In the genomic region with DNA sequence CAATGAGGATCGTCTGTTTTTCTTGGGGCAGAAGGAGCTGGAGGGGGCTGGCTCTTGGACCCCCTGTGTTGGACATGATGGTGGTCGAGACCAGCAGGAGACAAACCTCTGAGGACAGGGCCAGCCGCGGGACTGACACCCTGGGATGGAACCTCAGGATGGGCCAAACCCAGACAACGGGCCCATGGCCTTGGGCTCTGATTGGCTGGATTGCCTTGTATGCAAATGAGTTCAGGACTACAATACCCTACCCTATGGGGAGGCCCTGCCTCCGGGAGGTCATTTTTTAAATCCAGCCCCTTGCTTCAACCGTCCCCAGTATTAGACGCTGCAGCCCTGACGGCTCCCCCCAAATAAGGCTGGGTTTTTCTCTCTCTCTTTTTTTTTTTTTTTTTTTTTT, we compare ENCODE assay signal across 1 cellular context.
TF ChIP-seq lines count a peak whose summit lies in the region.

No MANE protein-coding gene starts in this region.

TF ChIP-seq in K562, 482 proteins besides CTCF, POLR2A, EP300 and RAD21:
- TF ChIP-seq ETS2 (tag; IDR thresholded peaks at IDR 0.05; ENCODE audit: borderline replicate concordance, poor library complexity, severe bottlenecking): no peak
- no peak for TF ChIP-seq CREB1 (IDR thresholded peaks at IDR 0.05)
- TF ChIP-seq CREB1 (CRISPR knock-in tag; IDR thresholded peaks at IDR 0.05): no peak
- no peak for TF ChIP-seq ZBTB8A (IDR thresholded peaks at IDR 0.05; ENCODE audit: partially characterized antibody)
- TF ChIP-seq CGGBP1 (CRISPR knock-in tag; IDR thresholded peaks at IDR 0.05): no peak
- TF ChIP-seq, protein P1, sequence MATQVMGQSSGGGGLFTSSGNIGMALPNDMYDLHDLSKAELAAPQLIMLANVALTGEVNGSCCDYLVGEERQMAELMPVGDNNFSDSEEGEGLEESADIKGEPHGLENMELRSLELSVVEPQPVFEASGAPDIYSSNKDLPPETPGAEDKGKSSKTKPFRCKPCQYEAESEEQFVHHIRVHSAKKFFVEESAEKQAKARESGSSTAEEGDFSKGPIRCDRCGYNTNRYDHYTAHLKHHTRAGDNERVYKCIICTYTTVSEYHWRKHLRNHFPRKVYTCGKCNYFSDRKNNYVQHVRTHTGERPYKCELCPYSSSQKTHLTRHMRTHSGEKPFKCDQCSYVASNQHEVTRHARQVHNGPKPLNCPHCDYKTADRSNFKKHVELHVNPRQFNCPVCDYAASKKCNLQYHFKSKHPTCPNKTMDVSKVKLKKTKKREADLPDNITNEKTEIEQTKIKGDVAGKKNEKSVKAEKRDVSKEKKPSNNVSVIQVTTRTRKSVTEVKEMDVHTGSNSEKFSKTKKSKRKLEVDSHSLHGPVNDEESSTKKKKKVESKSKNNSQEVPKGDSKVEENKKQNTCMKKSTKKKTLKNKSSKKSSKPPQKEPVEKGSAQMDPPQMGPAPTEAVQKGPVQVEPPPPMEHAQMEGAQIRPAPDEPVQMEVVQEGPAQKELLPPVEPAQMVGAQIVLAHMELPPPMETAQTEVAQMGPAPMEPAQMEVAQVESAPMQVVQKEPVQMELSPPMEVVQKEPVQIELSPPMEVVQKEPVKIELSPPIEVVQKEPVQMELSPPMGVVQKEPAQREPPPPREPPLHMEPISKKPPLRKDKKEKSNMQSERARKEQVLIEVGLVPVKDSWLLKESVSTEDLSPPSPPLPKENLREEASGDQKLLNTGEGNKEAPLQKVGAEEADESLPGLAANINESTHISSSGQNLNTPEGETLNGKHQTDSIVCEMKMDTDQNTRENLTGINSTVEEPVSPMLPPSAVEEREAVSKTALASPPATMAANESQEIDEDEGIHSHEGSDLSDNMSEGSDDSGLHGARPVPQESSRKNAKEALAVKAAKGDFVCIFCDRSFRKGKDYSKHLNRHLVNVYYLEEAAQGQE (CRISPR knock-in tag; IDR thresholded peaks at IDR 0.05; ENCODE audit: low read depth): no peak
- no peak for TF ChIP-seq MNT (conservative IDR thresholded peaks at IDR 0.05)
- TF ChIP-seq YBX1 (IDR thresholded peaks at IDR 0.05): no peak
- TF ChIP-seq PTRF (tag; IDR thresholded peaks at IDR 0.05): no peak
- TF ChIP-seq STAT5B (CRISPR knock-in tag; IDR thresholded peaks at IDR 0.05): no peak
- no peak for TF ChIP-seq ZNF121 (CRISPR knock-in tag; conservative IDR thresholded peaks at IDR 0.05)
- TF ChIP-seq, protein P2, sequence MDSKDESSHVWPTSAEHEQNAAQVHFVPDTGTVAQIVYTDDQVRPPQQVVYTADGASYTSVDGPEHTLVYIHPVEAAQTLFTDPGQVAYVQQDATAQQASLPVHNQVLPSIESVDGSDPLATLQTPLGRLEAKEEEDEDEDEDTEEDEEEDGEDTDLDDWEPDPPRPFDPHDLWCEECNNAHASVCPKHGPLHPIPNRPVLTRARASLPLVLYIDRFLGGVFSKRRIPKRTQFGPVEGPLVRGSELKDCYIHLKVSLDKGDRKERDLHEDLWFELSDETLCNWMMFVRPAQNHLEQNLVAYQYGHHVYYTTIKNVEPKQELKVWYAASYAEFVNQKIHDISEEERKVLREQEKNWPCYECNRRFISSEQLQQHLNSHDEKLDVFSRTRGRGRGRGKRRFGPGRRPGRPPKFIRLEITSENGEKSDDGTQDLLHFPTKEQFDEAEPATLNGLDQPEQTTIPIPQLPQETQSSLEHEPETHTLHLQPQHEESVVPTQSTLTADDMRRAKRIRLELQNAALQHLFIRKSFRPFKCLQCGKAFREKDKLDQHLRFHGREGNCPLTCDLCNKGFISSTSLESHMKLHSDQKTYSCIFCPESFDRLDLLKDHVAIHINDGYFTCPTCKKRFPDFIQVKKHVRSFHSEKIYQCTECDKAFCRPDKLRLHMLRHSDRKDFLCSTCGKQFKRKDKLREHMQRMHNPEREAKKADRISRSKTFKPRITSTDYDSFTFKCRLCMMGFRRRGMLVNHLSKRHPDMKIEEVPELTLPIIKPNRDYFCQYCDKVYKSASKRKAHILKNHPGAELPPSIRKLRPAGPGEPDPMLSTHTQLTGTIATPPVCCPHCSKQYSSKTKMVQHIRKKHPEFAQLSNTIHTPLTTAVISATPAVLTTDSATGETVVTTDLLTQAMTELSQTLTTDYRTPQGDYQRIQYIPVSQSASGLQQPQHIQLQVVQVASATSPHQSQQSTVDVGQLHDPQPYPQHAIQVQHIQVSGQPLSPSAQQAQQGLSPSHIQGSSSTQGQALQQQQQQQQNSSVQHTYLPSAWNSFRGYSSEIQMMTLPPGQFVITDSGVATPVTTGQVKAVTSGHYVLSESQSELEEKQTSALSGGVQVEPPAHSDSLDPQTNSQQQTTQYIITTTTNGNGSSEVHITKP (IDR thresholded peaks at IDR 0.05; ENCODE audit: partially characterized antibody): peak; percentile 66
- TF ChIP-seq HNRNPK (IDR thresholded peaks at IDR 0.05; ENCODE audit: low read depth, low read length, poor library complexity, severe bottlenecking): no peak
- TF ChIP-seq, protein P3, sequence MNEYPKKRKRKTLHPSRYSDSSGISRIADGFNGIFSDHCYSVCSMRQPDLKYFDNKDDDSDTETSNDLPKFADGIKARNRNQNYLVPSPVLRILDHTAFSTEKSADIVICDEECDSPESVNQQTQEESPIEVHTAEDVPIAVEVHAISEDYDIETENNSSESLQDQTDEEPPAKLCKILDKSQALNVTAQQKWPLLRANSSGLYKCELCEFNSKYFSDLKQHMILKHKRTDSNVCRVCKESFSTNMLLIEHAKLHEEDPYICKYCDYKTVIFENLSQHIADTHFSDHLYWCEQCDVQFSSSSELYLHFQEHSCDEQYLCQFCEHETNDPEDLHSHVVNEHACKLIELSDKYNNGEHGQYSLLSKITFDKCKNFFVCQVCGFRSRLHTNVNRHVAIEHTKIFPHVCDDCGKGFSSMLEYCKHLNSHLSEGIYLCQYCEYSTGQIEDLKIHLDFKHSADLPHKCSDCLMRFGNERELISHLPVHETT (CRISPR knock-in tag; conservative IDR thresholded peaks at IDR 0.05 in 1 of 2, IDR thresholded peaks at IDR 0.05 in 1 of 2): no peak
- TF ChIP-seq PHTF2 (CRISPR knock-in tag; IDR thresholded peaks at IDR 0.05): no peak
- peak; percentile 26 for TF ChIP-seq NFYB (IDR thresholded peaks at IDR 0.05; ENCODE audit: extremely low read depth, insufficient read length)
TF ChIP-seq in K562: peak in this region for 2.
